Comparison of ENCODE assay signal across 20 cellular contexts in the genomic region with DNA sequence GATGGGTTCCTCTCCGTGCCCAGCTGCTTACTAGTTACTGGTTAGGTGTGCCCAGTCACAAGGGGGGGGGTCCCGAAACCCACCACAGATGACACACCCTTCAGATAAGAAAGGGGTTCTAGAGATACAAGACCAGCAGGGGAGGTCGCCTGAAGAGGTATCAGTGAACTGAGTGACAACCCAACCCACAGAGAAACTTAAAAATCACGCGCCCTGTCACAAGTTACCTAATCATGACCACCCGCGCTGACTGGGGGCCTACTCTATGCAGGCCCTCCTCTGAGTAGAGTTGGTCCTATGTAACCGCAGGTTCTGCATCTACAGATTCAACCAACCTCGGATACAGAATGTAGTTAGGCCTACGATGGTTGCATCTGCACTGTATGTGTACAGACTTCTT.
DNase-seq lines count a peak whose midpoint lies in the region; ATAC-seq and TF ChIP-seq lines count a peak whose summit lies in the region.
"Had no signal": no experiment of that assay in that cellular context is flagged by ENCODE, and none has a peak within 500 bp of the region (broad histone marks: within the 10 kb centered on the region; RNA-seq: fewer than 3 reads in every experiment).

No MANE protein-coding gene starts in this region.

- no peak overlapping the region for H3K56ac ChIP-seq in H9 (ENCODE audit: insufficient read length, low read depth, low read length)

- no peaks in the 10 kb centered on the region for H3K79me1 ChIP-seq in H9 (ENCODE audit: insufficient read depth, low read depth, low read length, poor library complexity, severe bottlenecking)

- no peaks in the 10 kb centered on the region for H3K9me3 Mint-ChIP-seq in H9
- no peaks in the 10 kb centered on the region for H3K9me3 Mint-ChIP-seq in stimulated activated memory B cell treated with anti-CD40 and anti-IgM and Interleukin-4, amounts not matched to agents 10 μg/mL and 1 μg/mL and 100 μg/mL, for 72 hours
- H3K9me3 Mint-ChIP-seq: CD4-positive, CD25-positive, alpha-beta regulatory T cell; CD8-positive, alpha-beta memory T cell had no signal

- no CpG with 5 or more reads among the region's 10 CpGs for WGBS in H9 (ENCODE audit: extremely low coverage, insufficient read length, low lambda C conversion rate)

- H3K36me3 Mint-ChIP-seq in H9 (ENCODE audit: insufficient read depth in 1 of 3, low read depth in 3 of 3): no peaks in the 10 kb centered on the region
- H3K36me3 Mint-ChIP-seq in stimulated activated memory B cell treated with anti-CD40 and anti-IgM and Interleukin-4, amounts not matched to agents 10 μg/mL and 1 μg/mL and 100 μg/mL, for 72 hours: no peaks in the 10 kb centered on the region
- H3K36me3 Mint-ChIP-seq: CD14-positive monocyte; CD4-positive, alpha-beta memory T cell; CD4-positive, CD25-positive, alpha-beta regulatory T cell; CD8-positive, alpha-beta memory T cell had no signal

- H2BK15ac ChIP-seq in H9 (ENCODE audit: low read depth, low read length): no peak overlapping the region

- H3K4me2 ChIP-seq in H9 (ENCODE audit: insufficient read depth, insufficient read length, low read length): no peak overlapping the region
- H3K4me2 ChIP-seq: BLaER1 had no signal

- H3K27ac ChIP-seq in H9 (ENCODE audit: insufficient read length, low read depth, low read length): no peak overlapping the region
- H3K27ac ChIP-seq in coronary artery: no peak overlapping the region
- H3K27ac ChIP-seq: BLaER1 had no signal

- no peaks in the 10 kb centered on the region; the same call in 1 of the 2 replicates for H3K27me3 ChIP-seq in H9 (ENCODE audit: insufficient read depth, low read length)
- H3K27me3 ChIP-seq: BE2C, BLaER1 had no signal

- H3K23me2 ChIP-seq in H9 (ENCODE audit: insufficient read length, low read depth, low read length, poor library complexity, severe bottlenecking): no peaks in the 10 kb centered on the region

- H3K27me3 Mint-ChIP-seq in H9 (ENCODE audit: low read depth): peaks cover 14% of the 10 kb centered on the region
- no peaks in the 10 kb centered on the region for H3K27me3 Mint-ChIP-seq in stimulated activated memory B cell treated with anti-CD40 and anti-IgM and Interleukin-4, amounts not matched to agents 10 μg/mL and 1 μg/mL and 100 μg/mL, for 72 hours
- H3K27me3 Mint-ChIP-seq: CD4-positive, alpha-beta memory T cell; CD4-positive, CD25-positive, alpha-beta regulatory T cell had no signal

- H3T11ph ChIP-seq in H9 (ENCODE audit: low read length): no peak overlapping the region

- H2AK5ac ChIP-seq in H9 (ENCODE audit: insufficient read length, low read length): no peak overlapping the region

- H3K4ac ChIP-seq in H9 (ENCODE audit: low read depth, low read length): no peak overlapping the region

- DNase-seq in H9 (peak; percentile 22), coronary artery (ENCODE audit: low spot score) (peak; percentile 53), mesenteric fat pad (ENCODE audit: low spot score) (peak; percentile 37), SHP77 (lab: John Stamatoyannopoulos, UW) (no peak)
- DNase-seq in activated naive CD4-positive, alpha-beta T cell treated with Interleukin-2 at 50 U/mL for 16 hours: no peak
- DNase-seq: 8988T; ACHN; BE2C; C1 segment of cervical spinal cord; Caco-2; Calu3; CD4-positive, alpha-beta memory T cell; CD4-positive, CD25-positive, alpha-beta regulatory T cell; CD8-positive, alpha-beta memory T cell; DMS79 treated with DMSO at 0.1 percent for 48 hours; GF-D8 had no signal

- H3K23ac ChIP-seq in H9 (ENCODE audit: insufficient read length, low read depth, low read length): no peak overlapping the region

- no peak overlapping the region for H3K27ac Mint-ChIP-seq in H9
- H3K27ac Mint-ChIP-seq in stimulated activated memory B cell treated with anti-CD40 and anti-IgM and Interleukin-4, amounts not matched to agents 10 μg/mL and 1 μg/mL and 100 μg/mL, for 72 hours: no peak overlapping the region
- H3K27ac Mint-ChIP-seq: CD4-positive, alpha-beta memory T cell; CD4-positive, CD25-positive, alpha-beta regulatory T cell had no signal

- H3K9me3 ChIP-seq in H9 (ENCODE audit: control insufficient read depth, low read depth, low read length): no peaks in the 10 kb centered on the region
- H3K9me3 ChIP-seq: BE2C, BLaER1, Caco-2 had no signal

- no peak overlapping the region for H3K4me3 ChIP-seq in coronary artery
- H3K4me3 ChIP-seq: BLaER1 had no signal

- no peak overlapping the region for H4K8ac ChIP-seq in H9 (replicated peaks; ENCODE audit: insufficient read length, low read depth, low read length)

- no peak overlapping the region for H2BK5ac ChIP-seq in H9 (ENCODE audit: insufficient read length, low read length)

- H4K91ac ChIP-seq in H9 (ENCODE audit: insufficient read length, low read depth, low read length): no peak overlapping the region

- H3K4me3 Mint-ChIP-seq in H9: no peak overlapping the region
- H3K4me3 Mint-ChIP-seq in stimulated activated memory B cell treated with anti-CD40 and anti-IgM and Interleukin-4, amounts not matched to agents 10 μg/mL and 1 μg/mL and 100 μg/mL, for 72 hours: no peak overlapping the region
- H3K4me3 Mint-ChIP-seq: CD14-positive monocyte; CD4-positive, alpha-beta memory T cell; CD4-positive, CD25-positive, alpha-beta regulatory T cell; CD8-positive, alpha-beta memory T cell had no signal

- no peak overlapping the region for H3K9ac ChIP-seq in H9 (ENCODE audit: extremely low read depth, insufficient read length, low read length)
- H3K9ac ChIP-seq: BLaER1 had no signal

- TF ChIP-seq CTCF in H9 (conservative IDR thresholded peaks at IDR 0.05): no peak
- no peak for TF ChIP-seq CTCF in coronary artery (IDR thresholded peaks at IDR 0.05)

- no peaks in the 10 kb centered on the region for H3K4me1 Mint-ChIP-seq in H9
- H3K4me1 Mint-ChIP-seq in stimulated activated memory B cell treated with anti-CD40 and anti-IgM and Interleukin-4, amounts not matched to agents 10 μg/mL and 1 μg/mL and 100 μg/mL, for 72 hours: peaks cover 7% of the 10 kb centered on the region
- H3K4me1 Mint-ChIP-seq: CD14-positive monocyte; CD4-positive, CD25-positive, alpha-beta regulatory T cell; CD8-positive, alpha-beta memory T cell had no signal

- no peak overlapping the region for H2BK20ac ChIP-seq in H9 (ENCODE audit: low read depth, low read length, poor library complexity, severe bottlenecking)

- H3K14ac ChIP-seq in H9 (ENCODE audit: insufficient read depth, low read length): no peak overlapping the region

- no peaks in the 10 kb centered on the region for H3K79me2 ChIP-seq in H9 (ENCODE audit: insufficient read depth, low read length)

- no peak overlapping the region for H2AFZ ChIP-seq in H9 (ENCODE audit: low read length)

- no peak overlapping the region for H4K5ac ChIP-seq in H9 (ENCODE audit: insufficient read length, low read depth, low read length)

- H3K18ac ChIP-seq in H9 (ENCODE audit: insufficient read length, low read depth, low read length): no peak overlapping the region

- H4K20me1 ChIP-seq in H9 (ENCODE audit: control insufficient read depth, insufficient read depth, insufficient read length): no peaks in the 10 kb centered on the region
- H4K20me1 ChIP-seq: BLaER1 had no signal

- H3K4me1 ChIP-seq in H9 (ENCODE audit: insufficient read depth, low read length): no peaks in the 10 kb centered on the region
- H3K4me1 ChIP-seq: BE2C, BLaER1, Caco-2 had no signal

- ATAC-seq in stimulated activated memory B cell treated with anti-CD40 and anti-IgM and Interleukin-4, amounts not matched to agents 10 μg/mL and 1 μg/mL and 100 μg/mL, for 72 hours: peak; percentile 31
- no peak for ATAC-seq in HG03039 (IDR thresholded peaks at IDR 0.05; ENCODE audit: unreplicated experiment)

- H2BK12ac ChIP-seq in H9 (ENCODE audit: insufficient read length, low read depth, low read length): no peak overlapping the region

- H2BK120ac ChIP-seq in H9 (ENCODE audit: low read depth, low read length, poor library complexity, severe bottlenecking): no peak overlapping the region

Comparison
In these comparisons a context has a peak if more than half of its experiments do, and no peak if none do; other contexts are left out.
1. DNase-seq: peak in H9 (single experiment), coronary artery (single experiment) and mesenteric fat pad (single experiment); none in activated naive CD4-positive, alpha-beta T cell treated with Interleukin-2 at 50 U/mL for 16 hours (single experiment) and SHP77 (0 of 2).